In the genomic region with DNA sequence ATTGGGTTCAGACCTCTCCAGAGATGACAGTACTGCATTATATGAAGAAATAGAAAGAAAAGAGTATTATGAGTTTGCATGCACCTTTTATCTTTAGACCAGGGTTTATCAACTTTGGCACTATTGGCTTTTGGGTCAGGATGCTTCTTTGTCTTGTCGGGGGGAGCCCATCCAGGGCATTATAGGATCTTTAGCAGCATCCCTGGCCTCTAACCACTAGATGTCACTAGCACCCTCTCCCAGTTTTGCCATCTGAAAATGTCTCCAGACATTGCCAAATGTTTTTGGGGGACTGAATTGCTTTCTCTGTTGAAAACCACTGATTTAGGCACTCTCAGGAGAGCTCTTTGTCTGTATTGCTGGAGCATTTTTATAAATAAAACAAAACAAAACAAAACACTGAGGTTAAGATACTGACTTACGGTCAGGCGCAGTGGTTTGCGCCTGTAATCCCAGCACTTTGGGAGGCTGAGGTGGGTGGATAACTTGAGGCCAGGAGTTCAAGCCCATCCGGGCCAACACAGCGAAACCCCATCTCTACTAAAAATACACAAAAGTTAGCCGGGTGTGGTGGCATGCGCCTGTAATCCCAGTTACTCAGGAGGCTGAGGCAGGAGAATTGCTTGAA, we compare ENCODE assay signal across 8 cellular contexts. TPM values are rescaled to one million over a fixed set of nuclear protein-coding genes. Genes with fewer than 3 reads are reported as not detected.
DNase-seq lines count a peak whose midpoint lies in the region; ATAC-seq, FAIRE-seq and TF ChIP-seq lines count a peak whose summit lies in the region.

No MANE protein-coding gene starts in this region.

- DNase-seq in left ventricle myocardium inferior: no peak
- no peak for DNase-seq in Right ventricle myocardium superior
- DNase-seq in HTR-8/SVneo (ENCODE audit: insufficient read length, low spot score): peak; percentile 38
- DNase-seq in epidermal melanocyte (ENCODE audit: insufficient read length, low spot score): peak; percentile 19

- H3K27me3 ChIP-seq in left ventricle myocardium inferior (ENCODE audit: low read depth): no peaks in the 10 kb centered on the region
- no peaks in the 10 kb centered on the region for H3K27me3 ChIP-seq in neutrophil

- no peaks in the 10 kb centered on the region for H3K36me3 ChIP-seq in left ventricle myocardium inferior
- peaks cover 4% of the 10 kb centered on the region for H3K36me3 ChIP-seq in neutrophil

- H3K9me3 ChIP-seq in left ventricle myocardium inferior (replicated peaks) (no peaks in the 10 kb centered on the region), neutrophil (no peaks in the 10 kb centered on the region)

- H3K27ac ChIP-seq in left ventricle myocardium inferior (replicated peaks) (no peak overlapping the region), VCaP (no peak overlapping the region), neutrophil (no peak overlapping the region)

- ATAC-seq in Right ventricle myocardium superior (ENCODE audit: poor library complexity) (no peak), HG02610 (IDR thresholded peaks at IDR 0.05; ENCODE audit: unreplicated experiment) (no peak), HG02970 (IDR thresholded peaks at IDR 0.05; ENCODE audit: low FRiP score, unreplicated experiment) (no peak)

- intact Hi-C loops in left ventricle myocardium inferior (cut with micrococcal nuclease) (no loop called here), Right ventricle myocardium superior (cut with DNase I) (no loop called here)

- no peak for FAIRE-seq in HTR-8/SVneo (lab: Jason Lieb, UNC)

- H3K4me1 ChIP-seq in left ventricle myocardium inferior (no peaks in the 10 kb centered on the region), neutrophil (ENCODE audit: control insufficient read depth in 1 of 2, insufficient read depth in 1 of 2, low read depth in 1 of 2, low read length in 1 of 2) (no peaks in the 10 kb centered on the region)

- TF ChIP-seq CTCF in left ventricle myocardium inferior (IDR thresholded peaks at IDR 0.05; ENCODE audit: borderline replicate concordance): peak; percentile 72
- peak; percentile 87 for TF ChIP-seq CTCF in VCaP (conservative IDR thresholded peaks at IDR 0.05)
- peak; percentile 36 for TF ChIP-seq CTCF in neutrophil (IDR thresholded peaks at IDR 0.05)

- no peak overlapping the region for H3K4me3 ChIP-seq in left ventricle myocardium inferior
- no peak overlapping the region for H3K4me3 ChIP-seq in neutrophil (ENCODE audit: low read depth in 1 of 2, low read length in 1 of 2)

RNA-seq across cellular contexts. Expression of gene CA5B, which starts 23.6 kb away (rescaled TPM):
- total RNA-seq in left ventricle myocardium inferior: 3.2 TPM
- 2.8 TPM for total RNA-seq in Right ventricle myocardium superior

RNA-seq across cellular contexts. Expression of gene ZRSR2, which starts 28.6 kb away (rescaled TPM):
- total RNA-seq in left ventricle myocardium inferior (7.8 TPM), Right ventricle myocardium superior (6.8 TPM)

Comparison
In these comparisons a context has a peak if more than half of its experiments do, and no peak if none do; other contexts are left out.
1. DNase-seq: peak in HTR-8/SVneo (single experiment) and epidermal melanocyte (single experiment); none in left ventricle myocardium inferior (single experiment) and Right ventricle myocardium superior (single experiment).
2. CTCF ChIP-seq: peak in every context shown above with its lines; median percentile 87 in VCaP; 72 in left ventricle myocardium inferior; 36 in neutrophil.